18 cellular contexts compared by ENCODE assay signal in genomic region chr3:172542999-172543398, GRCh38. TPM values are rescaled to one million over a fixed set of nuclear protein-coding genes. Genes with fewer than 3 reads are reported as not detected.
"Had no signal": no experiment of that assay in that cellular context is flagged by ENCODE, and none has a peak within 500 bp of the region (broad histone marks: within the 10 kb centered on the region; RNA-seq: fewer than 3 reads in every experiment).

No MANE protein-coding gene starts in this region.

- H3K9me3 ChIP-seq: ascending aorta, gastroesophageal sphincter, left ventricle myocardium inferior, suprapubic skin had no signal

- FAIRE-seq: islet of Langerhans, small intestine had no signal

- H3K27me3 Mint-ChIP-seq: activated CD4-positive, alpha-beta T cell treated with anti-CD3 and anti-CD28 coated beads, Interleukin-2, amount 10 ng/mL, durations not matched to agents 7 days and 5 days had no signal

- H3K9me3 Mint-ChIP-seq: T-helper 1 cell treated with Interleukin-12 subunit alpha and Interleukin-12 subunit beta and Interleukin-4 antibody, amounts not matched to agents 30 μg/mL and 1 μg/mL, for 36 hours had no signal

- H3K4me3 Mint-ChIP-seq: activated CD4-positive, alpha-beta T cell treated with anti-CD3 and anti-CD28 coated beads, Interleukin-2, amount 10 ng/mL, durations not matched to agents 7 days and 5 days; nephron; T-helper 1 cell treated with Interleukin-12 subunit alpha and Interleukin-12 subunit beta and Interleukin-4 antibody, amounts not matched to agents 30 μg/mL and 1 μg/mL, for 36 hours had no signal

- H3K27ac ChIP-seq: ascending aorta, suprapubic skin had no signal

- H3K27ac Mint-ChIP-seq: activated CD4-positive, alpha-beta T cell treated with anti-CD3 and anti-CD28 coated beads, Interleukin-2, amount 10 ng/mL, durations not matched to agents 7 days and 5 days; nephron; T-helper 1 cell treated with Interleukin-12 subunit alpha and Interleukin-12 subunit beta and Interleukin-4 antibody, amounts not matched to agents 30 μg/mL and 1 μg/mL, for 36 hours had no signal

- H3K4me1 Mint-ChIP-seq: nephron had no signal

- H3K36me3 ChIP-seq: ascending aorta, gastroesophageal sphincter, left ventricle myocardium inferior, suprapubic skin had no signal

- H3K4me3 ChIP-seq: ascending aorta, gastroesophageal sphincter, left ventricle myocardium inferior, suprapubic skin had no signal

- H3K27me3 ChIP-seq: ascending aorta, gastroesophageal sphincter, suprapubic skin had no signal

- DNase-seq: activated CD4-positive, alpha-beta T cell treated with anti-CD3 and anti-CD28 coated beads, Interleukin-2, amount 10 ng/mL, durations not matched to agents 7 days and 5 days; activated CD8-positive, alpha-beta memory T cell treated with anti-CD3 and anti-CD28 coated beads for 24 hours; activated naive CD4-positive, alpha-beta T cell; left ventricle myocardium inferior; mesendoderm; nucleus accumbens; right cardiac atrium; small intestine; stimulated activated CD4-positive, alpha-beta T cell treated with anti-CD3 and anti-CD28 coated beads, Interleukin-4, amount 100 ng/mL, for 4 hours; stimulated activated CD8-positive, alpha-beta memory T cell treated with anti-CD3 and anti-CD28 coated beads, Interleukin-4, amount 100 ng/mL, for 48 hours; stimulated activated naive CD8-positive, alpha-beta T cell treated with anti-CD3 and anti-CD28 coated beads, Interleukin-15, Interleukin-2, amounts not matched to agents 100 U/mL and 50 U/mL, for 24 hours had no signal

RNA-seq across cellular contexts. Expression of gene TNFSF10, which starts 19.8 kb away (rescaled TPM):
- total RNA-seq: chondrocyte had no signal
